Comparison of ENCODE assay signal across 20 cellular contexts in the genomic region with DNA sequence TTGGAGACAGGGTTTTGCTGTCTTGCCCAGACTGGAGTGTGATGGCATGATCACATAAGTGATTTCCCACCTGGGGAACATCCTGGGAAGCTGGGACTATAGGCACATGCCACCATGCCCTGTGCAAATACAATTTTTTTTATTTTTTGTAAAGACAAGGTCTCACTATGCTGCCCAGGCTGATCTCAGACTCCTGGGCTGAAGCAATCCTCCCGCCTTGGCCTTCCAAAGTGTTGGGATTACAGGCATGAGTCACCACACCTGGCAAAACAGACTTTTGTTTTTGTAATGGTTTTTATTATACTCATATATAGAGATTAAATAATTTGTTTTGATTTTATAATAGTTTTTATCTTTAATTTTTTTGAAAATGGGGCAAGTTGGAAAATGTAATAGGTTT. TPM values are rescaled to one million over a fixed set of nuclear protein-coding genes. Genes with fewer than 3 reads are reported as not detected.
DNase-seq lines count a peak whose midpoint lies in the region; TF ChIP-seq lines count a peak whose summit lies in the region.
"Had no signal": no experiment of that assay in that cellular context is flagged by ENCODE, and none has a peak within 500 bp of the region (broad histone marks: within the 10 kb centered on the region; RNA-seq: fewer than 3 reads in every experiment).

No MANE protein-coding gene starts in this region.

- DNase-seq in ELR (ENCODE audit: low read depth) (peak; percentile 20), amniotic epithelial cell (ENCODE audit: low read depth) (peak; percentile 32), fibroblast of lung (ENCODE audit: low read depth in 2 of 2) (peak; percentile 9 to 13), amniotic stem cell (lab: John Stamatoyannopoulos, UW) (no peak), NCI-H2227 (lab: John Stamatoyannopoulos, UW; ENCODE audit: unreplicated experiment) (no peak), D341Med (ENCODE audit: low spot score) (no peak), immature natural killer cell (no peak)
- DNase-seq: BE2C; CD4-positive, CD25-positive, alpha-beta regulatory T cell; EL; GOT3; NCI-H1417; NCI-H187; NCI-H2107; NCI-H2227 treated with DMSO at 0.1 percent for 48 hours; NCI-H510A treated with DMSO at 0.1 percent for 48 hours; NCI-H774 had no signal

- H3K27me3 Mint-ChIP-seq in immature natural killer cell (ENCODE audit: low read depth in 3 of 3): no peaks in the 10 kb centered on the region
- H3K27me3 Mint-ChIP-seq: CD4-positive, CD25-positive, alpha-beta regulatory T cell had no signal

- H3K4me3 Mint-ChIP-seq in immature natural killer cell: no peak overlapping the region
- H3K4me3 Mint-ChIP-seq: CD4-positive, CD25-positive, alpha-beta regulatory T cell had no signal

- H3K4me1 ChIP-seq in fibroblast of lung (ENCODE audit: control insufficient read depth, extremely low read depth, insufficient read depth, low read length) (no peaks in the 10 kb centered on the region), liver (ENCODE audit: control insufficient read depth in 4 of 4, insufficient read depth in 4 of 4, low read length in 3 of 4) (peaks cover 4 to 27% (median 13%) of the 10 kb centered on the region in 4 donors)
- H3K4me1 ChIP-seq: BE2C had no signal

- TF ChIP-seq RAD21 in liver (IDR thresholded peaks at IDR 0.05): no peak

- H3K4me1 Mint-ChIP-seq in immature natural killer cell: no peaks in the 10 kb centered on the region

- H3K9me3 ChIP-seq in fibroblast of lung (ENCODE audit: control insufficient read depth, insufficient read depth, low read depth, low read length) (no peaks in the 10 kb centered on the region), liver (ENCODE audit: control insufficient read depth in 4 of 4, low read length in 3 of 4) (no peaks in the 10 kb centered on the region)
- H3K9me3 ChIP-seq: BE2C had no signal

- H2AFZ ChIP-seq in fibroblast of lung (ENCODE audit: low read length): no peak overlapping the region

- H3K27ac ChIP-seq in fibroblast of lung (ENCODE audit: insufficient read depth, low read length) (no peak overlapping the region), liver (ENCODE audit: low read depth in 1 of 2, low read length in 2 of 2) (no peak overlapping the region)
- H3K27ac ChIP-seq: HL-60 had no signal

- H3K27ac Mint-ChIP-seq in immature natural killer cell: no peak overlapping the region
- H3K27ac Mint-ChIP-seq: CD4-positive, CD25-positive, alpha-beta regulatory T cell had no signal

- peaks cover 11% of the 10 kb centered on the region for H3K79me2 ChIP-seq in fibroblast of lung (ENCODE audit: control insufficient read depth, insufficient read depth, low read length)

- H3K4me3 ChIP-seq in fibroblast of lung (replicated peaks in 1 of 4; ENCODE audit: control extremely low read depth in 1 of 4, insufficient read depth in 1 of 4, low read depth in 3 of 4, low read length in 4 of 4) (no peak overlapping the region), liver (ENCODE audit: low read depth in 1 of 3, low read length in 3 of 3) (no peak overlapping the region)

- WGBS in liver: 81% methylated on average over 1 of the region's 1 CpG

- no peaks in the 10 kb centered on the region for H3K27me3 ChIP-seq in fibroblast of lung (ENCODE audit: control insufficient read depth, insufficient read depth, low read length)
- no peaks in the 10 kb centered on the region for H3K27me3 ChIP-seq in liver (ENCODE audit: control insufficient read depth in 4 of 4, insufficient read depth in 4 of 4, low read length in 3 of 4)
- H3K27me3 ChIP-seq: BE2C had no signal

- no peak overlapping the region for H3K4me2 ChIP-seq in fibroblast of lung (ENCODE audit: extremely low read depth, insufficient read depth, low read length)

- H3K36me3 ChIP-seq in fibroblast of lung (ENCODE audit: control insufficient read depth, insufficient read depth, low read length): no peaks in the 10 kb centered on the region
- peaks cover 4 to 23% (median 10%) of the 10 kb centered on the region in 4 donors for H3K36me3 ChIP-seq in liver (ENCODE audit: control insufficient read depth in 4 of 4, insufficient read depth in 3 of 4, low read depth in 1 of 4, low read length in 3 of 4)

- TF ChIP-seq CTCF in fibroblast of lung (conservative IDR thresholded peaks at IDR 0.05 in 1 of 2, IDR thresholded peaks at IDR 0.05 in 1 of 2; ENCODE audit: low read depth in 1 of 2, low read length in 2 of 2): no peak
- TF ChIP-seq CTCF in liver (IDR thresholded peaks at IDR 0.05; ENCODE audit: low read depth, low read length, missing input control): no peak

- H3K9ac ChIP-seq in fibroblast of lung (ENCODE audit: insufficient read depth, low read length): no peak overlapping the region
- no peak overlapping the region for H3K9ac ChIP-seq in liver (ENCODE audit: low read depth in 1 of 2, low read length in 2 of 2)

- H3K36me3 Mint-ChIP-seq in immature natural killer cell: peaks cover 7 to 23% (median 9%) of the 10 kb centered on the region in 3 donors

- H4K20me1 ChIP-seq in fibroblast of lung (ENCODE audit: control insufficient read depth, extremely low read depth, insufficient read depth, low read length): no peaks in the 10 kb centered on the region

- H3K9me3 Mint-ChIP-seq in immature natural killer cell: no peaks in the 10 kb centered on the region
- H3K9me3 Mint-ChIP-seq: CD4-positive, CD25-positive, alpha-beta regulatory T cell had no signal

TF ChIP-seq in liver, 16 proteins besides CTCF, POLR2A, EP300 and RAD21:
- TF ChIP-seq HNF4G (IDR thresholded peaks at IDR 0.05) (no peak), NR2F2 (IDR thresholded peaks at IDR 0.05) (no peak), FOXA2 (IDR thresholded peaks at IDR 0.05) (no peak), GABPA (IDR thresholded peaks at IDR 0.05 in 1 of 2, conservative IDR thresholded peaks at IDR 0.05 in 1 of 2) (no peak), FOXA1 (IDR thresholded peaks at IDR 0.05) (no peak), TAF1 (conservative IDR thresholded peaks at IDR 0.05) (no peak), EGR1 (IDR thresholded peaks at IDR 0.05; ENCODE audit: low read depth in 2 of 2) (no peak), YY1 (IDR thresholded peaks at IDR 0.05) (no peak), JUND (IDR thresholded peaks at IDR 0.05) (peak in 1 of 2 donors; percentile 22), SP1 (IDR thresholded peaks at IDR 0.05) (no peak)
- TF ChIP-seq, protein P1, sequence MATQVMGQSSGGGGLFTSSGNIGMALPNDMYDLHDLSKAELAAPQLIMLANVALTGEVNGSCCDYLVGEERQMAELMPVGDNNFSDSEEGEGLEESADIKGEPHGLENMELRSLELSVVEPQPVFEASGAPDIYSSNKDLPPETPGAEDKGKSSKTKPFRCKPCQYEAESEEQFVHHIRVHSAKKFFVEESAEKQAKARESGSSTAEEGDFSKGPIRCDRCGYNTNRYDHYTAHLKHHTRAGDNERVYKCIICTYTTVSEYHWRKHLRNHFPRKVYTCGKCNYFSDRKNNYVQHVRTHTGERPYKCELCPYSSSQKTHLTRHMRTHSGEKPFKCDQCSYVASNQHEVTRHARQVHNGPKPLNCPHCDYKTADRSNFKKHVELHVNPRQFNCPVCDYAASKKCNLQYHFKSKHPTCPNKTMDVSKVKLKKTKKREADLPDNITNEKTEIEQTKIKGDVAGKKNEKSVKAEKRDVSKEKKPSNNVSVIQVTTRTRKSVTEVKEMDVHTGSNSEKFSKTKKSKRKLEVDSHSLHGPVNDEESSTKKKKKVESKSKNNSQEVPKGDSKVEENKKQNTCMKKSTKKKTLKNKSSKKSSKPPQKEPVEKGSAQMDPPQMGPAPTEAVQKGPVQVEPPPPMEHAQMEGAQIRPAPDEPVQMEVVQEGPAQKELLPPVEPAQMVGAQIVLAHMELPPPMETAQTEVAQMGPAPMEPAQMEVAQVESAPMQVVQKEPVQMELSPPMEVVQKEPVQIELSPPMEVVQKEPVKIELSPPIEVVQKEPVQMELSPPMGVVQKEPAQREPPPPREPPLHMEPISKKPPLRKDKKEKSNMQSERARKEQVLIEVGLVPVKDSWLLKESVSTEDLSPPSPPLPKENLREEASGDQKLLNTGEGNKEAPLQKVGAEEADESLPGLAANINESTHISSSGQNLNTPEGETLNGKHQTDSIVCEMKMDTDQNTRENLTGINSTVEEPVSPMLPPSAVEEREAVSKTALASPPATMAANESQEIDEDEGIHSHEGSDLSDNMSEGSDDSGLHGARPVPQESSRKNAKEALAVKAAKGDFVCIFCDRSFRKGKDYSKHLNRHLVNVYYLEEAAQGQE (IDR thresholded peaks at IDR 0.05): no peak
- TF ChIP-seq, protein P2, sequence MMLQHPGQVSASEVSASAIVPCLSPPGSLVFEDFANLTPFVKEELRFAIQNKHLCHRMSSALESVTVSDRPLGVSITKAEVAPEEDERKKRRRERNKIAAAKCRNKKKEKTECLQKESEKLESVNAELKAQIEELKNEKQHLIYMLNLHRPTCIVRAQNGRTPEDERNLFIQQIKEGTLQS (IDR thresholded peaks at IDR 0.05): peak; percentile 9

RNA-seq across cellular contexts. Expression of a gene that starts 14.7 kb away (rescaled TPM):
- total RNA-seq in fibroblast of lung (6.7 and 7.3 TPM in 2 replicates), liver (10 to 100 TPM in 1 of 2 donors, 1 to 10 TPM in 1; 9.3 to 17.8 TPM)
- polyA plus RNA-seq in fibroblast of lung (6.4 and 10.6 TPM in 2 replicates), liver (10 to 100 TPM; 15.0 to 15.6 TPM), immature natural killer cell (1 to 10 TPM; 2.1 to 7.7 (median 2.6) TPM)
- 7.3 and 9.3 TPM in 2 replicates for polyA plus RNA-seq in fibroblast of lung (2012)
- 1.0 and 1.6 TPM in 2 replicates for polyA minus RNA-seq in fibroblast of lung (ENCODE audit: low replicate concordance)

RNA-seq across cellular contexts. Expression of a gene that starts 15.6 kb away (rescaled TPM):
- 54.4 and 64.1 TPM in 2 replicates for total RNA-seq in fibroblast of lung
- polyA plus RNA-seq in fibroblast of lung: 109 and 129 TPM in 2 replicates
- polyA plus RNA-seq in fibroblast of lung (2012): 80.1 and 92.7 TPM in 2 replicates
- 7.1 and 12.7 TPM in 2 replicates for polyA minus RNA-seq in fibroblast of lung (ENCODE audit: low replicate concordance)
- 10 to 100 TPM; 15.9 to 20.2 TPM for total RNA-seq in liver
- polyA plus RNA-seq in liver: 10 to 100 TPM; 22.4 to 24.3 TPM
- polyA plus RNA-seq in immature natural killer cell: 10 to 100 TPM; 18.3 to 30.1 (median 28.2) TPM

RNA-seq across cellular contexts. Expression of a gene that starts 46.4 kb away (rescaled TPM):
- total RNA-seq in fibroblast of lung (74.2 and 126 TPM in 2 replicates), liver (100 to 1,000 TPM in 1 of 2 donors, 10 to 100 TPM in 1; 53.1 to 324 TPM)
- polyA plus RNA-seq in fibroblast of lung (137 and 191 TPM in 2 replicates), liver (100 to 1,000 TPM; 618 to 784 TPM), immature natural killer cell (under 1 TPM in 1 of 3 donors, not detected in 2; 0.34 TPM)
- 97.3 and 130 TPM in 2 replicates for polyA plus RNA-seq in fibroblast of lung (2012)
- 11.2 and 16.9 TPM in 2 replicates for polyA minus RNA-seq in fibroblast of lung (ENCODE audit: low replicate concordance)
- total RNA-seq: CD4-positive, CD25-positive, alpha-beta regulatory T cell; OCI-LY7 had no signal

Comparison
In these comparisons a context has a peak if more than half of its experiments do, and no peak if none do; other contexts are left out.
1. DNase-seq: peak in ELR (single experiment), amniotic epithelial cell (single experiment) and fibroblast of lung (2 of 2); none in amniotic stem cell (single experiment), NCI-H2227 (single experiment), D341Med (single experiment) and immature natural killer cell (0 of 3).
2. RNA of a gene that starts 46.4 kb away (polyA plus RNA-seq): 618 to 784 TPM in liver and 97.3 to 191 TPM in fibroblast of lung; 0.34 TPM in immature natural killer cell; every median in the first group is over 10 times any median in the second.